Comparison of ENCODE assay signal across 9 cellular contexts in genomic region chr15:90592144-90592887, GRCh38.
A peak's percentile ranks its signal among the peaks of the same experiment; 100 is the strongest.
DNase-seq lines count a peak whose midpoint lies in the region; ATAC-seq and FAIRE-seq lines count a peak whose summit lies in the region.
"Had no signal": no experiment of that assay in that cellular context is flagged by ENCODE, and none has a peak within 500 bp of the region (broad histone marks: within the 10 kb centered on the region; RNA-seq: fewer than 3 reads in every experiment).

No MANE protein-coding gene starts in this region.

- H3K36me3 Mint-ChIP-seq in activated CD8-positive, alpha-beta memory T cell treated with anti-CD3 and anti-CD28 coated beads, Interleukin-2, amount 10 ng/mL, durations not matched to agents 7 days and 5 days: peaks cover 45% of the 10 kb centered on the region
- peaks cover 13% of the 10 kb centered on the region for H3K36me3 Mint-ChIP-seq in stimulated activated effector memory CD8-positive, alpha-beta T cell treated with anti-CD3 and anti-CD28 coated beads, Interleukin-12 subunit alpha, Interleukin-12 subunit beta, amount 100 ng/mL, for 72 hours

- H3K4me3 ChIP-seq in esophagus (ENCODE audit: low read depth in 1 of 2, low read length in 2 of 2): no peak overlapping the region

- H3K36me3 ChIP-seq in esophagus (ENCODE audit: control insufficient read depth in 2 of 2, insufficient read depth in 2 of 2, low read length in 1 of 2): no peaks in the 10 kb centered on the region

- DNase-seq in activated CD8-positive, alpha-beta memory T cell treated with anti-CD3 and anti-CD28 coated beads, Interleukin-2, amount 10 ng/mL, durations not matched to agents 7 days and 5 days: no peak
- no peak for DNase-seq in activated CD8-positive, alpha-beta memory T cell treated with anti-CD3 and anti-CD28 coated beads, Interleukin-2, amount 50 U/mL, for 48 hours
- DNase-seq in RCC 7860 (ENCODE audit: low spot score) (peak; percentile 27), SK-N-DZ (ENCODE audit: low spot score) (no peak), posterior vena cava (ENCODE audit: low spot score) (no peak)
- no peak for DNase-seq in stimulated activated effector memory CD8-positive, alpha-beta T cell treated with anti-CD3 and anti-CD28 coated beads, Interleukin-12 subunit alpha, Interleukin-12 subunit beta, amount 100 ng/mL, for 72 hours (ENCODE audit: low spot score in 2 of 2)
- DNase-seq: NCI-H146 had no signal

- no peak for FAIRE-seq in RCC 7860 (lab: Jason Lieb, UNC)

- CTCF ChIA-PET in activated CD8-positive, alpha-beta memory T cell treated with anti-CD3 and anti-CD28 coated beads, Interleukin-2, amount 10 ng/mL, durations not matched to agents 7 days and 5 days (lab: Charles Lee): interaction anchor here (0.9 kb wide), 1 partner anchor 15 kb away, joined by 4 read pairs; no protein-coding TSS in a partner anchor

- no peaks in the 10 kb centered on the region for H3K9me3 Mint-ChIP-seq in activated CD8-positive, alpha-beta memory T cell treated with anti-CD3 and anti-CD28 coated beads, Interleukin-2, amount 10 ng/mL, durations not matched to agents 7 days and 5 days (ENCODE audit: low read depth)
- H3K9me3 Mint-ChIP-seq in stimulated activated effector memory CD8-positive, alpha-beta T cell treated with anti-CD3 and anti-CD28 coated beads, Interleukin-12 subunit alpha, Interleukin-12 subunit beta, amount 100 ng/mL, for 72 hours: no peaks in the 10 kb centered on the region

- no peaks in the 10 kb centered on the region for H3K27me3 ChIP-seq in esophagus (ENCODE audit: control insufficient read depth in 1 of 2, insufficient read depth in 2 of 2, low read length in 2 of 2)

- H3K27ac ChIP-seq in esophagus (ENCODE audit: low read depth in 2 of 2, low read length in 1 of 2): peak overlapping the region; percentile 22 to 47

- no peak overlapping the region for H3K4me3 Mint-ChIP-seq in activated CD8-positive, alpha-beta memory T cell treated with anti-CD3 and anti-CD28 coated beads, Interleukin-2, amount 10 ng/mL, durations not matched to agents 7 days and 5 days
- H3K4me3 Mint-ChIP-seq in stimulated activated effector memory CD8-positive, alpha-beta T cell treated with anti-CD3 and anti-CD28 coated beads, Interleukin-12 subunit alpha, Interleukin-12 subunit beta, amount 100 ng/mL, for 72 hours: no peak overlapping the region

- ATAC-seq in activated CD8-positive, alpha-beta memory T cell treated with anti-CD3 and anti-CD28 coated beads, Interleukin-2, amount 10 ng/mL, durations not matched to agents 7 days and 5 days: no peak
- peak; percentile 55 for ATAC-seq in stimulated activated effector memory CD8-positive, alpha-beta T cell treated with anti-CD3 and anti-CD28 coated beads, Interleukin-12 subunit alpha, Interleukin-12 subunit beta, amount 100 ng/mL, for 72 hours
- no peak for ATAC-seq in GM18520 (IDR thresholded peaks at IDR 0.05; ENCODE audit: unreplicated experiment)

- 54 to 62% methylated on average over 5 of the region's 5 CpGs for WGBS in esophagus, 2 donors

- peaks cover 3 to 8% of the 10 kb centered on the region in 2 donors for H3K4me1 ChIP-seq in esophagus (ENCODE audit: control insufficient read depth in 2 of 2, insufficient read depth in 2 of 2, low read length in 1 of 2)

- peak overlapping the region; percentile 54 for H3K27ac Mint-ChIP-seq in activated CD8-positive, alpha-beta memory T cell treated with anti-CD3 and anti-CD28 coated beads, Interleukin-2, amount 10 ng/mL, durations not matched to agents 7 days and 5 days
- H3K27ac Mint-ChIP-seq in stimulated activated effector memory CD8-positive, alpha-beta T cell treated with anti-CD3 and anti-CD28 coated beads, Interleukin-12 subunit alpha, Interleukin-12 subunit beta, amount 100 ng/mL, for 72 hours: peak overlapping the region; percentile 45

- H3K4me1 Mint-ChIP-seq in activated CD8-positive, alpha-beta memory T cell treated with anti-CD3 and anti-CD28 coated beads, Interleukin-2, amount 10 ng/mL, durations not matched to agents 7 days and 5 days: peaks cover 56% of the 10 kb centered on the region
- H3K4me1 Mint-ChIP-seq in stimulated activated effector memory CD8-positive, alpha-beta T cell treated with anti-CD3 and anti-CD28 coated beads, Interleukin-12 subunit alpha, Interleukin-12 subunit beta, amount 100 ng/mL, for 72 hours: peaks cover 62% of the 10 kb centered on the region

- no peaks in the 10 kb centered on the region for H3K27me3 Mint-ChIP-seq in activated CD8-positive, alpha-beta memory T cell treated with anti-CD3 and anti-CD28 coated beads, Interleukin-2, amount 10 ng/mL, durations not matched to agents 7 days and 5 days

- H3K9me3 ChIP-seq in esophagus (ENCODE audit: control insufficient read depth in 2 of 2, insufficient read depth in 1 of 2, low read depth in 1 of 2, low read length in 1 of 2): no peaks in the 10 kb centered on the region

- intact Hi-C loops in posterior vena cava (cut with DNase I): loop anchor here in 1 of 2 donors (10.0 kb wide), 1 partner anchor 58 kb away; no protein-coding TSS in a partner anchor
